Comparison of ENCODE assay signal across 8 cellular contexts in genomic region chr13:46181799-46182490, GRCh38. TPM values are rescaled to one million over a fixed set of nuclear protein-coding genes. Genes with fewer than 3 reads are reported as not detected.
A peak's percentile ranks its signal among the peaks of the same experiment; 100 is the strongest.
DNase-seq lines count a peak whose midpoint lies in the region; ATAC-seq and TF ChIP-seq lines count a peak whose summit lies in the region.

A gene with protein sequence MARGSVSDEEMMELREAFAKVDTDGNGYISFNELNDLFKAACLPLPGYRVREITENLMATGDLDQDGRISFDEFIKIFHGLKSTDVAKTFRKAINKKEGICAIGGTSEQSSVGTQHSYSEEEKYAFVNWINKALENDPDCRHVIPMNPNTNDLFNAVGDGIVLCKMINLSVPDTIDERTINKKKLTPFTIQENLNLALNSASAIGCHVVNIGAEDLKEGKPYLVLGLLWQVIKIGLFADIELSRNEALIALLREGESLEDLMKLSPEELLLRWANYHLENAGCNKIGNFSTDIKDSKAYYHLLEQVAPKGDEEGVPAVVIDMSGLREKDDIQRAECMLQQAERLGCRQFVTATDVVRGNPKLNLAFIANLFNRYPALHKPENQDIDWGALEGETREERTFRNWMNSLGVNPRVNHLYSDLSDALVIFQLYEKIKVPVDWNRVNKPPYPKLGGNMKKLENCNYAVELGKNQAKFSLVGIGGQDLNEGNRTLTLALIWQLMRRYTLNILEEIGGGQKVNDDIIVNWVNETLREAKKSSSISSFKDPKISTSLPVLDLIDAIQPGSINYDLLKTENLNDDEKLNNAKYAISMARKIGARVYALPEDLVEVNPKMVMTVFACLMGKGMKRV (minus strand): TSS chr13:46182177. CDS start chr13:46159662, 22,515 bp downstream.

- ATAC-seq in GM19328 (IDR thresholded peaks at IDR 0.05; ENCODE audit: unreplicated experiment) (peak; percentile 63), HG03354 (IDR thresholded peaks at IDR 0.05; ENCODE audit: poor library complexity, severe bottlenecking, unreplicated experiment) (peak; percentile 76)
- ATAC-seq in activated naive CD8-positive, alpha-beta T cell treated with anti-CD3 and anti-CD28 coated beads, Interleukin-2, amount 10 ng/mL, durations not matched to agents 7 days and 5 days (ENCODE audit: low read depth): peak; percentile 73

- H2AFZ ChIP-seq in SU-DHL-6 (ENCODE audit: low read depth, low read length, severe bottlenecking): peak within 1 kb of the TSS; percentile 24

- no peaks in the 10 kb centered on the region for H3K9me3 Mint-ChIP-seq in activated naive CD8-positive, alpha-beta T cell treated with anti-CD3 and anti-CD28 coated beads, Interleukin-2, amount 10 ng/mL, durations not matched to agents 7 days and 5 days

- H3K4me2 ChIP-seq in SU-DHL-6 (ENCODE audit: low read depth, low read length, poor library complexity, severe bottlenecking): peak within 1 kb of the TSS; percentile 98

- no peaks in the 10 kb centered on the region for H3K4me1 ChIP-seq in muscle layer of duodenum (ENCODE audit: control insufficient read depth in 1 of 2, insufficient read depth in 2 of 2, low read length in 2 of 2)
- H3K4me1 ChIP-seq in thymus (ENCODE audit: control insufficient read depth, insufficient read depth, low read length): peaks cover 30% of the 10 kb centered on the region

- WGBS in thymus: 5% methylated on average over 8 of the region's 8 CpGs

- H3K36me3 ChIP-seq in SU-DHL-6 (ENCODE audit: low read length): peaks cover 30% of the 10 kb centered on the region
- H3K36me3 ChIP-seq in muscle layer of duodenum (ENCODE audit: control insufficient read depth in 1 of 2, insufficient read depth in 2 of 2, low read length in 2 of 2): no peaks in the 10 kb centered on the region
- no peaks in the 10 kb centered on the region for H3K36me3 ChIP-seq in thymus (ENCODE audit: control insufficient read depth, insufficient read depth)

- H3K4me3 Mint-ChIP-seq in activated naive CD8-positive, alpha-beta T cell treated with anti-CD3 and anti-CD28 coated beads, Interleukin-2, amount 10 ng/mL, durations not matched to agents 7 days and 5 days: peak within 1 kb of the TSS; percentile 98

- H3K4me1 Mint-ChIP-seq in activated naive CD8-positive, alpha-beta T cell treated with anti-CD3 and anti-CD28 coated beads, Interleukin-2, amount 10 ng/mL, durations not matched to agents 7 days and 5 days: peaks cover 48% of the 10 kb centered on the region

- peaks cover 23% of the 10 kb centered on the region for H4K20me1 ChIP-seq in SU-DHL-6 (ENCODE audit: low read depth, low read length)

- H3K9me2 ChIP-seq in SU-DHL-6 (replicated peaks; ENCODE audit: insufficient read depth, low read length): no peaks in the 10 kb centered on the region

- POLR2A ChIA-PET in activated naive CD8-positive, alpha-beta T cell treated with anti-CD3 and anti-CD28 coated beads, Interleukin-2, amount 10 ng/mL, durations not matched to agents 7 days and 5 days (lab: Charles Lee): interaction anchor here (0.7 to 5.5 kb wide), 17 partner anchors 11 to 717 kb away, joined by 3 to 134 read pairs (median 5); partner anchors contain the start of genes COG3 and LRRC63

- H3K27ac ChIP-seq in SU-DHL-6 (ENCODE audit: low read depth, low read length): peak within 1 kb of the TSS; percentile 99
- H3K27ac ChIP-seq in muscle layer of duodenum (ENCODE audit: low read length): peak within 1 kb of the TSS; percentile 58
- H3K27ac ChIP-seq in thymus (ENCODE audit: low read depth): peak within 1 kb of the TSS; percentile 97

- H3K4me3 ChIP-seq in SU-DHL-6 (ENCODE audit: insufficient read depth, low read length, poor library complexity, severe bottlenecking) (peak within 1 kb of the TSS; percentile 95), muscle layer of duodenum (ENCODE audit: low read depth in 1 of 2, low read length in 2 of 2) (peak within 1 kb of the TSS; percentile 48 to 51), thymus (ENCODE audit: low read length) (peak within 1 kb of the TSS; percentile 90)

- TF ChIP-seq CTCF in SU-DHL-6 (IDR thresholded peaks at IDR 0.05; ENCODE audit: insufficient read depth, low read length, poor library complexity, severe bottlenecking): no peak

- peaks cover 74% of the 10 kb centered on the region for H3F3A ChIP-seq in SU-DHL-6 (ENCODE audit: insufficient read depth)

- H3K9ac ChIP-seq in SU-DHL-6 (ENCODE audit: low read length): peak within 1 kb of the TSS; percentile 90

- H3K9me3 ChIP-seq in SU-DHL-6 (ENCODE audit: insufficient read depth, low read length) (no peaks in the 10 kb centered on the region), muscle layer of duodenum (ENCODE audit: control insufficient read depth in 1 of 2, low read length in 2 of 2) (no peaks in the 10 kb centered on the region), thymus (ENCODE audit: control insufficient read depth) (no peaks in the 10 kb centered on the region)

- H3K36me3 Mint-ChIP-seq in activated naive CD8-positive, alpha-beta T cell treated with anti-CD3 and anti-CD28 coated beads, Interleukin-2, amount 10 ng/mL, durations not matched to agents 7 days and 5 days: peaks cover 26% of the 10 kb centered on the region

- H3K27ac Mint-ChIP-seq in activated naive CD8-positive, alpha-beta T cell treated with anti-CD3 and anti-CD28 coated beads, Interleukin-2, amount 10 ng/mL, durations not matched to agents 7 days and 5 days: peak within 1 kb of the TSS; percentile 100

- H3K27me3 Mint-ChIP-seq in activated naive CD8-positive, alpha-beta T cell treated with anti-CD3 and anti-CD28 coated beads, Interleukin-2, amount 10 ng/mL, durations not matched to agents 7 days and 5 days: no peaks in the 10 kb centered on the region

- H3K79me2 ChIP-seq in SU-DHL-6 (ENCODE audit: insufficient read depth, low read length): peaks cover 60% of the 10 kb centered on the region

- H3K27me3 ChIP-seq in SU-DHL-6 (ENCODE audit: low read length) (no peaks in the 10 kb centered on the region), muscle layer of duodenum (ENCODE audit: low read depth, low read length) (no peaks in the 10 kb centered on the region), thymus (ENCODE audit: control insufficient read depth, insufficient read depth) (no peaks in the 10 kb centered on the region)

- DNase-seq in activated naive CD8-positive, alpha-beta T cell treated with anti-CD3 and anti-CD28 coated beads, Interleukin-2, amount 10 ng/mL, durations not matched to agents 7 days and 5 days: peak; percentile 69
- DNase-seq in amniotic stem cell (lab: John Stamatoyannopoulos, UW) (no peak), NCI-H2107 (lab: John Stamatoyannopoulos, UW) (no peak)

RNA-seq across cellular contexts. Expression of the gene that starts here (rescaled TPM):
- 1,000 to 10,000 TPM in 1 of 2 experiments, 100 to 1,000 TPM in 1; 965 to 1,009 TPM for total RNA-seq in activated naive CD8-positive, alpha-beta T cell treated with anti-CD3 and anti-CD28 coated beads, Interleukin-2, amount 10 ng/mL, durations not matched to agents 7 days and 5 days
- 181 TPM for polyA plus RNA-seq in thymus
